Comparison of ENCODE assay signal across 2 cellular contexts in the genomic region with DNA sequence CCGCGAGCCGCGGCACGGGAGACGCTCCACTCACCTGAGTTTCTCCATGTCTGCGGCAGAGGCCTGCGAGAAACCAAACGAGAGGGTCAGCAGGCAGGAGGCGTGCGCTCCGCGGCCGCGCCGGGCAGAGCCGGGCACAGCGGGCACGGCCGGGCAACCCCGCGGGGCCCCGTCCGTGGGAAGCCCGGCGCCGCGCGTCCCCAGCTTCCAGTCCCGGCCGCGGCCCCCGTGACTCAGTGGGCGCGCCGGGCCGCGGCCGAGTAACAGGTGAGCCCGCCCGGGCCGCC.
A peak's percentile ranks its signal among the peaks of the same experiment; 100 is the strongest.
TF ChIP-seq lines count a peak whose summit lies in the region.

No MANE protein-coding gene starts in this region.

TF ChIP-seq in A549, 52 proteins besides CTCF, POLR2A, EP300 and RAD21 (continued from another document):
- TF ChIP-seq MYC (IDR thresholded peaks at IDR 0.05; ENCODE audit: borderline replicate concordance, low read length), result no peak
- TF ChIP-seq GATA3 (IDR thresholded peaks at IDR 0.05; ENCODE audit: borderline replicate concordance), result no peak
- TF ChIP-seq RCOR1 (IDR thresholded peaks at IDR 0.05; ENCODE audit: low read depth, low read length), result no peak
- TF ChIP-seq, protein P1, sequence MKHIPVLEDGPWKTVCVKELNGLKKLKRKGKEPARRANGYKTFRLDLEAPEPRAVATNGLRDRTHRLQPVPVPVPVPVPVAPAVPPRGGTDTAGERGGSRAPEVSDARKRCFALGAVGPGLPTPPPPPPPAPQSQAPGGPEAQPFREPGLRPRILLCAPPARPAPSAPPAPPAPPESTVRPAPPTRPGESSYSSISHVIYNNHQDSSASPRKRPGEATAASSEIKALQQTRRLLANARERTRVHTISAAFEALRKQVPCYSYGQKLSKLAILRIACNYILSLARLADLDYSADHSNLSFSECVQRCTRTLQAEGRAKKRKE (CRISPR knock-in tag; IDR thresholded peaks at IDR 0.05; ENCODE audit: low read depth), result no peak
- TF ChIP-seq ZFP36 (IDR thresholded peaks at IDR 0.05; ENCODE audit: borderline replicate concordance, partially characterized antibody), result no peak
- TF ChIP-seq, protein P2, sequence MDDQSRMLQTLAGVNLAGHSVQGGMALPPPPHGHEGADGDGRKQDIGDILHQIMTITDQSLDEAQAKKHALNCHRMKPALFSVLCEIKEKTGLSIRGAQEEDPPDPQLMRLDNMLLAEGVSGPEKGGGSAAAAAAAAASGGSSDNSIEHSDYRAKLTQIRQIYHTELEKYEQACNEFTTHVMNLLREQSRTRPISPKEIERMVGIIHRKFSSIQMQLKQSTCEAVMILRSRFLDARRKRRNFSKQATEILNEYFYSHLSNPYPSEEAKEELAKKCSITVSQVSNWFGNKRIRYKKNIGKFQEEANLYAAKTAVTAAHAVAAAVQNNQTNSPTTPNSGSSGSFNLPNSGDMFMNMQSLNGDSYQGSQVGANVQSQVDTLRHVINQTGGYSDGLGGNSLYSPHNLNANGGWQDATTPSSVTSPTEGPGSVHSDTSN (IDR thresholded peaks at IDR 0.05), result no peak
- TF ChIP-seq, protein P3, sequence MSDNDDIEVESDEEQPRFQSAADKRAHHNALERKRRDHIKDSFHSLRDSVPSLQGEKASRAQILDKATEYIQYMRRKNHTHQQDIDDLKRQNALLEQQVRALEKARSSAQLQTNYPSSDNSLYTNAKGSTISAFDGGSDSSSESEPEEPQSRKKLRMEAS (IDR thresholded peaks at IDR 0.05), result no peak
- TF ChIP-seq KDM1A (IDR thresholded peaks at IDR 0.05; ENCODE audit: low read depth), result no peak
- no peak for TF ChIP-seq EHMT2 (IDR thresholded peaks at IDR 0.05; ENCODE audit: low read depth)
- TF ChIP-seq, protein P4, sequence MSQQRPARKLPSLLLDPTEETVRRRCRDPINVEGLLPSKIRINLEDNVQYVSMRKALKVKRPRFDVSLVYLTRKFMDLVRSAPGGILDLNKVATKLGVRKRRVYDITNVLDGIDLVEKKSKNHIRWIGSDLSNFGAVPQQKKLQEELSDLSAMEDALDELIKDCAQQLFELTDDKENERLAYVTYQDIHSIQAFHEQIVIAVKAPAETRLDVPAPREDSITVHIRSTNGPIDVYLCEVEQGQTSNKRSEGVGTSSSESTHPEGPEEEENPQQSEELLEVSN (IDR thresholded peaks at IDR 0.05; ENCODE audit: borderline replicate concordance, low read depth), result no peak
- TF ChIP-seq SMC3 (IDR thresholded peaks at IDR 0.05), result no peak
- TF ChIP-seq POLR2AphosphoS2 (conservative IDR thresholded peaks at IDR 0.05; ENCODE audit: low read length), result no peak
- TF ChIP-seq, protein P5, sequence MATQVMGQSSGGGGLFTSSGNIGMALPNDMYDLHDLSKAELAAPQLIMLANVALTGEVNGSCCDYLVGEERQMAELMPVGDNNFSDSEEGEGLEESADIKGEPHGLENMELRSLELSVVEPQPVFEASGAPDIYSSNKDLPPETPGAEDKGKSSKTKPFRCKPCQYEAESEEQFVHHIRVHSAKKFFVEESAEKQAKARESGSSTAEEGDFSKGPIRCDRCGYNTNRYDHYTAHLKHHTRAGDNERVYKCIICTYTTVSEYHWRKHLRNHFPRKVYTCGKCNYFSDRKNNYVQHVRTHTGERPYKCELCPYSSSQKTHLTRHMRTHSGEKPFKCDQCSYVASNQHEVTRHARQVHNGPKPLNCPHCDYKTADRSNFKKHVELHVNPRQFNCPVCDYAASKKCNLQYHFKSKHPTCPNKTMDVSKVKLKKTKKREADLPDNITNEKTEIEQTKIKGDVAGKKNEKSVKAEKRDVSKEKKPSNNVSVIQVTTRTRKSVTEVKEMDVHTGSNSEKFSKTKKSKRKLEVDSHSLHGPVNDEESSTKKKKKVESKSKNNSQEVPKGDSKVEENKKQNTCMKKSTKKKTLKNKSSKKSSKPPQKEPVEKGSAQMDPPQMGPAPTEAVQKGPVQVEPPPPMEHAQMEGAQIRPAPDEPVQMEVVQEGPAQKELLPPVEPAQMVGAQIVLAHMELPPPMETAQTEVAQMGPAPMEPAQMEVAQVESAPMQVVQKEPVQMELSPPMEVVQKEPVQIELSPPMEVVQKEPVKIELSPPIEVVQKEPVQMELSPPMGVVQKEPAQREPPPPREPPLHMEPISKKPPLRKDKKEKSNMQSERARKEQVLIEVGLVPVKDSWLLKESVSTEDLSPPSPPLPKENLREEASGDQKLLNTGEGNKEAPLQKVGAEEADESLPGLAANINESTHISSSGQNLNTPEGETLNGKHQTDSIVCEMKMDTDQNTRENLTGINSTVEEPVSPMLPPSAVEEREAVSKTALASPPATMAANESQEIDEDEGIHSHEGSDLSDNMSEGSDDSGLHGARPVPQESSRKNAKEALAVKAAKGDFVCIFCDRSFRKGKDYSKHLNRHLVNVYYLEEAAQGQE (IDR thresholded peaks at IDR 0.05), result no peak
- no peak for TF ChIP-seq PHF8 (IDR thresholded peaks at IDR 0.05; ENCODE audit: borderline replicate concordance, low read depth)
TF ChIP-seq in A549: peak in this region for 0.

TF ChIP-seq in endothelial cell of umbilical vein, 7 proteins besides CTCF, POLR2A, EP300 and RAD21 (continued from another document):
- TF ChIP-seq EZH2 (IDR thresholded peaks at IDR 0.05; ENCODE audit: borderline replicate concordance, low read depth, low read length, severe bottlenecking), result peak; percentile 34
TF ChIP-seq in endothelial cell of umbilical vein: peak in this region for 1.
